ENCODE assay signal across 1 cellular context in genomic region chr7:5455581-5456222, GRCh38.
TF ChIP-seq lines count a peak whose summit lies in the region.

No MANE protein-coding gene starts in this region.

TF ChIP-seq in K562, 482 proteins besides CTCF, POLR2A, EP300 and RAD21 (continued from another document):
- TF ChIP-seq, protein P1, sequence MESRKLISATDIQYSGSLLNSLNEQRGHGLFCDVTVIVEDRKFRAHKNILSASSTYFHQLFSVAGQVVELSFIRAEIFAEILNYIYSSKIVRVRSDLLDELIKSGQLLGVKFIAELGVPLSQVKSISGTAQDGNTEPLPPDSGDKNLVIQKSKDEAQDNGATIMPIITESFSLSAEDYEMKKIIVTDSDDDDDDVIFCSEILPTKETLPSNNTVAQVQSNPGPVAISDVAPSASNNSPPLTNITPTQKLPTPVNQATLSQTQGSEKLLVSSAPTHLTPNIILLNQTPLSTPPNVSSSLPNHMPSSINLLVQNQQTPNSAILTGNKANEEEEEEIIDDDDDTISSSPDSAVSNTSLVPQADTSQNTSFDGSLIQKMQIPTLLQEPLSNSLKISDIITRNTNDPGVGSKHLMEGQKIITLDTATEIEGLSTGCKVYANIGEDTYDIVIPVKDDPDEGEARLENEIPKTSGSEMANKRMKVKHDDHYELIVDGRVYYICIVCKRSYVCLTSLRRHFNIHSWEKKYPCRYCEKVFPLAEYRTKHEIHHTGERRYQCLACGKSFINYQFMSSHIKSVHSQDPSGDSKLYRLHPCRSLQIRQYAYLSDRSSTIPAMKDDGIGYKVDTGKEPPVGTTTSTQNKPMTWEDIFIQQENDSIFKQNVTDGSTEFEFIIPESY (CRISPR knock-in tag; IDR thresholded peaks at IDR 0.05), result peak; percentile 87
